ENCODE assay signal across 1 cellular context in the genomic region with DNA sequence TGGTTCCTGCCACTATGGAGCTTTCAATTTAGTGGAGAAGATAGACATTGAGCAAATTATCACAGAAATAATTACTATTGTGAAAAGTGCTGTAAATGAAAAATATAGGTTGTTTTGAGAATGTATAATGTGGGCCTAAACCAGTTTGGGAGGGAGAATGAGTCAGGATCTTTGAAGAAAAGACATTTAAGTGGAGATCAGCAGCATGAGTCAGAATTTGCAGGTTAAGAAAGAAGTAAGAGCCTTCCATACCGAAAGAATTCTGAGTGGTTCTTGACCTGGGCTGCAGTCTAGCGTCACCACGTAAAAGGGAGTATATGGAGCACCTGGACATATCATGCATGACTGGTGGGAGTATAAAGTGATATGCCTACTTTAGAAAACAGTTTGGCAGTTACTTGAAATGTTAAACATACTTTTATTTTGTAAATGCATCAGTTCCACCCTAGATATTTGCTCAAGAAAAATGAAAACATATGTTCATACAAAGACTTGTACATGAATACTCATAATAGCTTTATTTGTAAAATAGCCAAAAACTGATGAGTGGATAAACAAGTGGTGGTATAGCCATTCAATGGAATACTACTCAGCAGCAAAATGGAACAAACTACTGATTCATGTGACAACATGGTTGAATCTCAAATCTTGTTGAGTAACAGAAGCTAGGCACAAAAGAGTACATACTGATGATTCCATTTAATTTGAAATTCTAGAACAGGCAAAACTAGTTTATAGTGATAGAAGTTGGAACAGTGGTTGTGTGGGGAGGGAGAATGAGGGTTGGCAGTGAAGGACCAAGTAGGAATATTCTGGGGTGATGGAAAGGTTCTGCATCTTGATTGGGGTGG.
TF ChIP-seq lines count a peak whose summit lies in the region.

No MANE protein-coding gene starts in this region.

TF ChIP-seq in GM12878, 131 proteins besides CTCF, POLR2A, EP300 and RAD21 (continued from another document):
- TF ChIP-seq, protein P1, sequence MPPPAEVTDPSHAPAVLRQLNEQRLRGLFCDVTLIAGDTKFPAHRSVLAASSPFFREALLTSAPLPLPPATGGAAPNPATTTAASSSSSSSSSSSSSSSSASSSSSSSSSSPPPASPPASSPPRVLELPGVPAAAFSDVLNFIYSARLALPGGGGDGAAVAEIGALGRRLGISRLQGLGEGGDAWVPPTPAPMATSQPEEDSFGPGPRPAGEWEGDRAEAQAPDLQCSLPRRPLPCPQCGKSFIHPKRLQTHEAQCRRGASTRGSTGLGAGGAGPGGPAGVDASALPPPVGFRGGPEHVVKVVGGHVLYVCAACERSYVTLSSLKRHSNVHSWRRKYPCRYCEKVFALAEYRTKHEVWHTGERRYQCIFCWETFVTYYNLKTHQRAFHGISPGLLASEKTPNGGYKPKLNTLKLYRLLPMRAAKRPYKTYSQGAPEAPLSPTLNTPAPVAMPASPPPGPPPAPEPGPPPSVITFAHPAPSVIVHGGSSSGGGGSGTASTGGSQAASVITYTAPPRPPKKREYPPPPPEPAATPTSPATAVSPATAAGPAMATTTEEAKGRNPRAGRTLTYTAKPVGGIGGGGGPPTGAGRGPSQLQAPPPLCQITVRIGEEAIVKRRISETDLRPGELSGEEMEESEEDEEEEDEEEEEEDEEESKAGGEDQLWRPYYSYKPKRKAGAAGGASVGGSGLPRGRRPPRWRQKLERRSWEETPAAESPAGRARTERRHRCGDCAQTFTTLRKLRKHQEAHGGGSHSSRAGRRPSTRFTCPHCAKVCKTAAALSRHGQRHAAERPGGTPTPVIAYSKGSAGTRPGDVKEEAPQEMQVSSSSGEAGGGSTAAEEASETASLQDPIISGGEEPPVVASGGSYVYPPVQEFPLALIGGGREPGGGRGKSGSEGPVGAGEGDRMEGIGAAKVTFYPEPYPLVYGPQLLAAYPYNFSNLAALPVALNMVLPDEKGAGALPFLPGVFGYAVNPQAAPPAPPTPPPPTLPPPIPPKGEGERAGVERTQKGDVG (CRISPR knock-in tag; IDR thresholded peaks at IDR 0.05): no peak
- TF ChIP-seq, protein P2, sequence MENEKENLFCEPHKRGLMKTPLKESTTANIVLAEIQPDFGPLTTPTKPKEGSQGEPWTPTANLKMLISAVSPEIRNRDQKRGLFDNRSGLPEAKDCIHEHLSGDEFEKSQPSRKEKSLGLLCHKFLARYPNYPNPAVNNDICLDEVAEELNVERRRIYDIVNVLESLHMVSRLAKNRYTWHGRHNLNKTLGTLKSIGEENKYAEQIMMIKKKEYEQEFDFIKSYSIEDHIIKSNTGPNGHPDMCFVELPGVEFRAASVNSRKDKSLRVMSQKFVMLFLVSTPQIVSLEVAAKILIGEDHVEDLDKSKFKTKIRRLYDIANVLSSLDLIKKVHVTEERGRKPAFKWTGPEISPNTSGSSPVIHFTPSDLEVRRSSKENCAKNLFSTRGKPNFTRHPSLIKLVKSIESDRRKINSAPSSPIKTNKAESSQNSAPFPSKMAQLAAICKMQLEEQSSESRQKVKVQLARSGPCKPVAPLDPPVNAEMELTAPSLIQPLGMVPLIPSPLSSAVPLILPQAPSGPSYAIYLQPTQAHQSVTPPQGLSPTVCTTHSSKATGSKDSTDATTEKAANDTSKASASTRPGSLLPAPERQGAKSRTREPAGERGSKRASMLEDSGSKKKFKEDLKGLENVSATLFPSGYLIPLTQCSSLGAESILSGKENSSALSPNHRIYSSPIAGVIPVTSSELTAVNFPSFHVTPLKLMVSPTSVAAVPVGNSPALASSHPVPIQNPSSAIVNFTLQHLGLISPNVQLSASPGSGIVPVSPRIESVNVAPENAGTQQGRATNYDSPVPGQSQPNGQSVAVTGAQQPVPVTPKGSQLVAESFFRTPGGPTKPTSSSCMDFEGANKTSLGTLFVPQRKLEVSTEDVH (IDR thresholded peaks at IDR 0.05; ENCODE audit: low read depth, partially characterized antibody): no peak
- TF ChIP-seq SRF (IDR thresholded peaks at IDR 0.05; ENCODE audit: low read depth in 2 of 2, low read length in 2 of 2): no peak
- no peak for TF ChIP-seq ZNF207 (IDR thresholded peaks at IDR 0.05; ENCODE audit: borderline replicate concordance)
- TF ChIP-seq ZNF274 (IDR thresholded peaks at IDR 0.05; ENCODE audit: insufficient read depth, insufficient read length): no peak
